In the genomic region with DNA sequence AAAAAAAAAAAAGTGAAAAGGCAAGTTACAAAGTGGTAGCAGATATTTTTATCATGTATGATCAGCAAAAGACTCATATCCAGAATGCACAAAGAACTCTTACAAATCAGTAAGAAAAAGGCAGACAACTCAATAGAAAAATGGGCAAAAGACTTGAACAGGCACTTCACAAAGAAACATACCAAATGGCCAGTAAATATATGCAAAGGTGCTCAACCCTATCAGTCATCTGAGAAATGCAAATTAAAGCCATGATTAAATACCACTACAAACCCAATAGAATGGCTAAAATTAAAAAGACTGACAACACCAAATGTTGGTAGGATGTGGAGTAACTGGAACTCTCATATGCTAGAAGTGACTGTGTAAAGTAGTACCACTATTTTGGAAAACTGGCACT, we compare ENCODE assay signal across 24 cellular contexts. TPM values are rescaled to one million over a fixed set of nuclear protein-coding genes. Genes with fewer than 3 reads are reported as not detected.
DNase-seq lines count a peak whose midpoint lies in the region; ATAC-seq, FAIRE-seq and TF ChIP-seq lines count a peak whose summit lies in the region.
"Had no signal": no experiment of that assay in that cellular context is flagged by ENCODE, and none has a peak within 500 bp of the region (broad histone marks: within the 10 kb centered on the region; RNA-seq: fewer than 3 reads in every experiment).

No MANE protein-coding gene starts in this region.

- H3K4me3 ChIP-seq in HEK293 (ENCODE audit: low read depth, low read length): no peak overlapping the region
- H3K4me3 ChIP-seq in upper lobe of right lung: no peak overlapping the region
- H3K4me3 ChIP-seq: BLaER1, GM12878 had no signal

- H3K4me1 ChIP-seq in HEK293 (ENCODE audit: control insufficient read depth, insufficient read depth, low read length) (no peaks in the 10 kb centered on the region), upper lobe of right lung (no peaks in the 10 kb centered on the region)
- H3K4me1 ChIP-seq: BE2C had no signal

- no peaks in the 10 kb centered on the region for H3K27me3 ChIP-seq in upper lobe of right lung
- H3K27me3 ChIP-seq: BE2C, BLaER1 had no signal

- H3K27ac ChIP-seq in HEK293 (ENCODE audit: extremely low read depth, low read depth, low read length) (no peak overlapping the region), upper lobe of right lung (no peak overlapping the region)
- H3K27ac ChIP-seq: BLaER1 had no signal

- TF ChIP-seq CTCF in HEK293 (tag by site-specific recombination; IDR thresholded peaks at IDR 0.05): no peak
- TF ChIP-seq CTCF in upper lobe of right lung (IDR thresholded peaks at IDR 0.05): no peak

- H3K9me3 ChIP-seq in HEK293 (ENCODE audit: control insufficient read depth, insufficient read depth, low read depth, low read length): 0 out of 2 replicates have a peak, but pooled peaks cover 4% of the 10 kb centered on the region
- H3K9me3 ChIP-seq in upper lobe of right lung: no peaks in the 10 kb centered on the region
- H3K9me3 ChIP-seq: BE2C had no signal

- POLR2A ChIA-PET in HEK293 (lab: Yijun Ruan, JAX): no interaction called here

- peaks cover 0 to 10% of the 10 kb centered on the region in 2 donors for H3K27me3 Mint-ChIP-seq in stimulated activated naive B cell treated with anti-CD40 and anti-IgM and Interleukin-4, amounts not matched to agents 10 μg/mL and 1 μg/mL and 100 μg/mL, for 72 hours
- H3K27me3 Mint-ChIP-seq: CD4-positive, alpha-beta memory T cell; CD4-positive, CD25-positive, alpha-beta regulatory T cell; CD8-positive, alpha-beta memory T cell had no signal

- no peak overlapping the region for H3K4me3 Mint-ChIP-seq in stimulated activated naive B cell treated with anti-CD40 and anti-IgM and Interleukin-4, amounts not matched to agents 10 μg/mL and 1 μg/mL and 100 μg/mL, for 72 hours
- H3K4me3 Mint-ChIP-seq: CD14-positive monocyte; CD8-positive, alpha-beta memory T cell had no signal

- no peak for TF ChIP-seq POLR2A in GM12891 (IDR thresholded peaks at IDR 0.05; ENCODE audit: low read depth, low read length)

- intact Hi-C loops in upper lobe of right lung (cut with DNase I): no loop called here

- no peaks in the 10 kb centered on the region for H3K4me1 Mint-ChIP-seq in stimulated activated naive B cell treated with anti-CD40 and anti-IgM and Interleukin-4, amounts not matched to agents 10 μg/mL and 1 μg/mL and 100 μg/mL, for 72 hours
- H3K4me1 Mint-ChIP-seq: CD14-positive monocyte had no signal

- DNase-seq in GM12891 (ENCODE audit: insufficient read length, low spot score) (no peak), upper lobe of right lung (no peak)
- no peak for DNase-seq in stimulated activated naive B cell treated with anti-CD40 and anti-IgM and Interleukin-4, amounts not matched to agents 10 μg/mL and 1 μg/mL and 100 μg/mL, for 72 hours
- DNase-seq: 8988T; ACHN; BE2C; C1 segment of cervical spinal cord; CD4-positive, alpha-beta memory T cell; CD4-positive, CD25-positive, alpha-beta regulatory T cell; CD8-positive, alpha-beta memory T cell; COR-L47; DMS 273 treated with DMSO at 0.1 percent for 48 hours; DMS153; DMS53; DMS79; DND-41; EL; GDM1 had no signal

- H3K9me3 Mint-ChIP-seq in stimulated activated naive B cell treated with anti-CD40 and anti-IgM and Interleukin-4, amounts not matched to agents 10 μg/mL and 1 μg/mL and 100 μg/mL, for 72 hours: no peaks in the 10 kb centered on the region

- H3K27ac Mint-ChIP-seq in stimulated activated naive B cell treated with anti-CD40 and anti-IgM and Interleukin-4, amounts not matched to agents 10 μg/mL and 1 μg/mL and 100 μg/mL, for 72 hours: peak overlapping the region; percentile 17
- H3K27ac Mint-ChIP-seq: CD4-positive, alpha-beta memory T cell; CD8-positive, alpha-beta memory T cell had no signal

- peak; percentile 58 for FAIRE-seq in GM12891 (lab: Jason Lieb, UNC)
- FAIRE-seq: A204.1, GM12878 had no signal

- H3K36me3 ChIP-seq in HEK293 (ENCODE audit: control insufficient read depth in 2 of 2, insufficient read depth in 1 of 2, low read length in 2 of 2): peaks cover 0 to 15% of the 10 kb centered on the region in 2 experiments; a peak in 2 of 3 replicates
- no peaks in the 10 kb centered on the region for H3K36me3 ChIP-seq in upper lobe of right lung
- H3K36me3 ChIP-seq: BE2C had no signal

- CTCF ChIA-PET in HEK293 (lab: Yijun Ruan, JAX): no interaction called here

- ATAC-seq in stimulated activated naive B cell treated with anti-CD40 and anti-IgM and Interleukin-4, amounts not matched to agents 10 μg/mL and 1 μg/mL and 100 μg/mL, for 72 hours (replicated peaks): no peak
- no peak for ATAC-seq in upper lobe of right lung
- ATAC-seq in HG02588 (IDR thresholded peaks at IDR 0.05; ENCODE audit: unreplicated experiment): no peak
- ATAC-seq: GM12878 had no signal

- H3K36me3 Mint-ChIP-seq in stimulated activated naive B cell treated with anti-CD40 and anti-IgM and Interleukin-4, amounts not matched to agents 10 μg/mL and 1 μg/mL and 100 μg/mL, for 72 hours: peaks cover 23 to 42% of the 10 kb centered on the region in 2 donors

TF ChIP-seq in GM12891, 5 proteins besides CTCF, POLR2A, EP300 and RAD21:
- TF ChIP-seq TAF1 (IDR thresholded peaks at IDR 0.05; ENCODE audit: low read depth, low read length): no peak
- no peak for TF ChIP-seq PAX5 (IDR thresholded peaks at IDR 0.05; ENCODE audit: insufficient read depth, low read length, severe bottlenecking)
- TF ChIP-seq POU2F2 (IDR thresholded peaks at IDR 0.05; ENCODE audit: low read depth, low read length): no peak
- no peak for TF ChIP-seq POLR2AphosphoS5 (IDR thresholded peaks at IDR 0.05; ENCODE audit: low read depth, low read length)
- TF ChIP-seq SPI1 (IDR thresholded peaks at IDR 0.05; ENCODE audit: low read depth, low read length): no peak

TF ChIP-seq in HEK293, 187 proteins besides CTCF, POLR2A, EP300 and RAD21:
- TF ChIP-seq ZNF155 (tag by site-specific recombination; IDR thresholded peaks at IDR 0.05): no peak
- peak; percentile 54 for TF ChIP-seq SETDB1 (IDR thresholded peaks at IDR 0.05; ENCODE audit: insufficient read length, low read length)
TF ChIP-seq in HEK293: peak in this region for 1.

RNA-seq across cellular contexts. Expression of a gene that starts 45.4 kb away (rescaled TPM):
- polyA plus RNA-seq in GM12891 (2012; ENCODE audit: low read depth, missing spikeins): 5.2 TPM
- 7.5 TPM for total RNA-seq in upper lobe of right lung
